In the genomic region with DNA sequence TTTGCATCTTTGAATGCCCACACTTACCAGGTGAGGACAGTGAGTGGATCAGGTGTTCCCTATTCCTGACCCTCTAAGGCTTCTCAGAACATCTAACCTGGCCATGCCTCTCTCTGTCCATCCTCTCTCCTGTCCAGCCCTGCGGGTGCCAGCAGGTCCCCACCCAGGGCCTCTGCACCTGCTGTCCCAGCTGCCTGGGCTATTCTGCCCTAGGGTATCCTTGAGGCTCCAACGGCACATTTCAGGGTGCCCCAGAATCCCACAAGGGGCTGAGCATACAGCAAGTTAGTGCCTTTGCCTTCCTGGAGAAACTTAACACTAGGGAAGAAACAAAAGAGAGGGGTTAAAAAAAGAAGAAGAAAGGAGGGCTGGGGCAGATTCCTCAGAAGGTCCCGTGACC, we compare ENCODE assay signal across 28 cellular contexts.
"Had no signal": no experiment of that assay in that cellular context is flagged by ENCODE, and none has a peak within 500 bp of the region (broad histone marks: within the 10 kb centered on the region; RNA-seq: fewer than 3 reads in every experiment).

No MANE protein-coding gene starts in this region.

- H3K4me3 ChIP-seq: adrenal gland, SJCRH30, SK-N-MC had no signal

- H3K27me3 ChIP-seq: SJCRH30 had no signal

- FAIRE-seq: bronchial epithelial cell had no signal

- DNase-seq: activated CD4-positive, alpha-beta memory T cell treated with anti-CD3 and anti-CD28 coated beads, Interleukin-2, amount 10 ng/mL, durations not matched to agents 7 days and 5 days; activated CD4-positive, alpha-beta T cell treated with anti-CD3 and anti-CD28 coated beads for 1 hour; activated CD4-positive, alpha-beta T cell treated with anti-CD3 and anti-CD28 coated beads for 48 hours; activated CD4-positive, CD25-positive, alpha-beta regulatory T cell; activated CD8-positive, alpha-beta memory T cell treated with anti-CD3 and anti-CD28 coated beads for 24 hours; activated gamma-delta T cell treated with Interleukin-2 at 50 U/mL for 16 hours; activated naive CD4-positive, alpha-beta T cell treated with anti-CD3 and anti-CD28 coated beads for 36 hours; activated T-cell treated with anti-CD3 and anti-CD28 coated beads, Interleukin-2, amount 50 U/mL, for 24 hours; adrenal gland; caudate nucleus; cerebellar nuclear complex; MM.1S; MV-4-11; NCI-H1092; NCI-H146; NCI-H187 treated with DMSO at 0.1 percent for 48 hours; NCI-H2081; NCI-H2171 treated with DMSO at 0.1 percent for 48 hours; NCI-H2227 treated with DMSO at 0.1 percent for 48 hours; NCI-H524 treated with DMSO at 0.1 percent for 48 hours; SJCRH30; T1000; WERI-Rb-1 had no signal

- ATAC-seq: activated naive CD4-positive, alpha-beta T cell treated with anti-CD3 and anti-CD28 coated beads, Interleukin-2, amount 50 U/mL, for 72 hours; Panc1 had no signal

- H3K9ac ChIP-seq: KMS-11 had no signal

- H3K4me2 ChIP-seq: KMS-11 had no signal

- H3K4me1 ChIP-seq: adrenal gland, SJCRH30 had no signal

- H3K27ac ChIP-seq: adrenal gland, KMS-11, SJCRH30, SK-N-MC, WERI-Rb-1 had no signal

- H3K9me3 ChIP-seq: SJCRH30 had no signal

- H3K36me3 ChIP-seq: adrenal gland, SJCRH30, WERI-Rb-1 had no signal
